21 cellular contexts compared by ENCODE assay signal in the genomic region with DNA sequence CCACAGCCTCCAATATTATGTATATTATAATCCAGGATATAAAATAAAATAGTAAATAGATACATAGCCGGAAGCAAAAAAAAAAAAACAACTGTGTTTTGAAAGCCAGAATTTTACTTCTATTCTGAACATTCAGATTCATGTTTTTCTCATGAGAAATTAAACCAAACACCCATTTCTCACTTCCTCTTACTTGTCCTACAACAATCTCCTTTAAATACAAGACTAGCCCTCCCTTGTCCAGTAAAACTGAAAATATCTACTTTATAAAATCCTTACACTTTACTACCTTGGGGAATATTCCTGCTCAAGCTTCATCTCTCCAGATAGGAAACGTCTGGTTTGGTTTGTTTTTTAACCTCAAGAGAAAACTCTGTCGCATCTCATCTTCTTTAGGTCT.
"Had no signal": no experiment of that assay in that cellular context is flagged by ENCODE, and none has a peak within 500 bp of the region (broad histone marks: within the 10 kb centered on the region; RNA-seq: fewer than 3 reads in every experiment).

No MANE protein-coding gene starts in this region.

- H3K4me3 ChIP-seq: heart left ventricle, transverse colon had no signal

- H3K27me3 ChIP-seq: heart left ventricle, transverse colon had no signal

- H3K4me3 Mint-ChIP-seq: activated CD4-positive, alpha-beta memory T cell treated with anti-CD3 and anti-CD28 coated beads for 36 hours; activated naive CD8-positive, alpha-beta T cell treated with anti-CD3 and anti-CD28 coated beads, Interleukin-2, amount 10 ng/mL, durations not matched to agents 7 days and 5 days; dendritic cell treated with granulocyte-macrophage colony-stimulating factor and Interleukin-4, amounts not matched to agents 40 ng/mL and 50 ng/mL, for 4 days; stimulated activated memory B cell treated with anti-CD40 and anti-IgM and Interleukin-4, amounts not matched to agents 10 μg/mL and 1 μg/mL and 100 μg/mL, for 72 hours had no signal

- H3K27ac ChIP-seq: heart left ventricle, parathyroid adenoma, transverse colon had no signal

- FAIRE-seq: endometrium, small intestine, urothelium cell line had no signal

- H2AFZ ChIP-seq: parathyroid adenoma had no signal

- H3K9ac ChIP-seq: parathyroid adenoma had no signal

- H3K27ac Mint-ChIP-seq: activated CD4-positive, alpha-beta memory T cell treated with anti-CD3 and anti-CD28 coated beads for 36 hours; activated naive CD8-positive, alpha-beta T cell treated with anti-CD3 and anti-CD28 coated beads, Interleukin-2, amount 10 ng/mL, durations not matched to agents 7 days and 5 days; dendritic cell treated with granulocyte-macrophage colony-stimulating factor and Interleukin-4, amounts not matched to agents 40 ng/mL and 50 ng/mL, for 4 days; stimulated activated memory B cell treated with anti-CD40 and anti-IgM and Interleukin-4, amounts not matched to agents 10 μg/mL and 1 μg/mL and 100 μg/mL, for 72 hours had no signal

- DNase-seq: activated CD4-positive, alpha-beta memory T cell treated with anti-CD3 and anti-CD28 coated beads for 36 hours; activated CD4-positive, alpha-beta T cell treated with anti-CD3 and anti-CD28 coated beads for 48 hours; activated naive CD4-positive, alpha-beta T cell treated with Interleukin-2 at 50 U/mL for 16 hours; activated naive CD8-positive, alpha-beta T cell treated with anti-CD3 and anti-CD28 coated beads, Interleukin-2, amount 10 ng/mL, durations not matched to agents 7 days and 5 days; activated T-cell treated with anti-CD3 and anti-CD28 coated beads, Interleukin-2, amount 50 U/mL, for 48 hours; amniotic stem cell; cerebellar nuclear complex; effector CD4-positive, alpha-beta T cell; heart left ventricle; islet precursor cell; left colon; mesenchymal stem cell; small intestine; T1000; transverse colon had no signal

- H3K4me1 ChIP-seq: parathyroid adenoma had no signal

- ATAC-seq: heart left ventricle; left colon; sciatic nerve; stimulated activated memory B cell treated with anti-CD40 and anti-IgM and Interleukin-4, amounts not matched to agents 10 μg/mL and 1 μg/mL and 100 μg/mL, for 72 hours had no signal

- H3K36me3 Mint-ChIP-seq: activated CD4-positive, alpha-beta memory T cell treated with anti-CD3 and anti-CD28 coated beads for 36 hours; activated naive CD8-positive, alpha-beta T cell treated with anti-CD3 and anti-CD28 coated beads, Interleukin-2, amount 10 ng/mL, durations not matched to agents 7 days and 5 days; stimulated activated memory B cell treated with anti-CD40 and anti-IgM and Interleukin-4, amounts not matched to agents 10 μg/mL and 1 μg/mL and 100 μg/mL, for 72 hours had no signal

- H3K9me3 Mint-ChIP-seq: activated CD4-positive, alpha-beta memory T cell treated with anti-CD3 and anti-CD28 coated beads for 36 hours; activated naive CD8-positive, alpha-beta T cell treated with anti-CD3 and anti-CD28 coated beads, Interleukin-2, amount 10 ng/mL, durations not matched to agents 7 days and 5 days; dendritic cell treated with granulocyte-macrophage colony-stimulating factor and Interleukin-4, amounts not matched to agents 40 ng/mL and 50 ng/mL, for 4 days; stimulated activated memory B cell treated with anti-CD40 and anti-IgM and Interleukin-4, amounts not matched to agents 10 μg/mL and 1 μg/mL and 100 μg/mL, for 72 hours had no signal

- H3K9me3 ChIP-seq: heart left ventricle, transverse colon had no signal

- H3K36me3 ChIP-seq: heart left ventricle, transverse colon had no signal
